In the genomic region with DNA sequence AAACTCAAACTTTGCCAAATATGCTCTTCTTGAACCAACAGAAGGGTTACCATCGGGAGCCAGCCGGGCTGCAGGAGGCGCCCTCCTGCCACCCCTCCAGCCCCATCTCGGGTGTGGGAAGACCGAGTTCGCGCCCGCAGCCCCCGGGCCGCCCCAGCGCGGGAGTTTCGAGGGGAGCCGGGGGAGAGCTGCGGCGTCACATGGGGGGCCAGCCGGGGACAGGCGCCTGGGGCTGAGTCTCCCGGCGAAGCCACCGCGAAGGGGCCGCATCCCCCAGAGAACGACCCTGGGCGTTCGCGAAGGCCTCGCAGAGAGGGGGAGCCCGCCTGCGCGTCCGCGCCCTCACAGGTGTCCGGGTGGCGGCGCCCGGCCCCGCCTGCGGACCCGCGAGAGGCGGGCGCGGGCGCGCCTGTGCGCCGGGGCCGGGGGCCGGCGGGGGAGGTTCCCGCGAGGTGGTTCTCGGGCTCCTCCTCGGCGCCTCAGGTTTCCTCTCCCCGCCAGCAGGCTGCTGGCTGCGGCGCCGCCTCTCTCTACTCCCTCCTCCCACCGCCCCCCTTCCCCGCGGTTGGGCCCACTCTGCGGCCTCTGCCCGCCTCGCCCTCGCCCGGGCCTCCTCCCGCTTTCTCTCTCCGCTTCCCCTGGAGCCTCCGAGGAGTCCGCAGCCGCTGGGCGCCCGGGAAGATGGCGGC, we compare ENCODE assay signal across 1 cellular context.
A peak's percentile ranks its signal among the peaks of the same experiment; 100 is the strongest.
TF ChIP-seq lines count a peak whose summit lies in the region.

A gene with protein sequence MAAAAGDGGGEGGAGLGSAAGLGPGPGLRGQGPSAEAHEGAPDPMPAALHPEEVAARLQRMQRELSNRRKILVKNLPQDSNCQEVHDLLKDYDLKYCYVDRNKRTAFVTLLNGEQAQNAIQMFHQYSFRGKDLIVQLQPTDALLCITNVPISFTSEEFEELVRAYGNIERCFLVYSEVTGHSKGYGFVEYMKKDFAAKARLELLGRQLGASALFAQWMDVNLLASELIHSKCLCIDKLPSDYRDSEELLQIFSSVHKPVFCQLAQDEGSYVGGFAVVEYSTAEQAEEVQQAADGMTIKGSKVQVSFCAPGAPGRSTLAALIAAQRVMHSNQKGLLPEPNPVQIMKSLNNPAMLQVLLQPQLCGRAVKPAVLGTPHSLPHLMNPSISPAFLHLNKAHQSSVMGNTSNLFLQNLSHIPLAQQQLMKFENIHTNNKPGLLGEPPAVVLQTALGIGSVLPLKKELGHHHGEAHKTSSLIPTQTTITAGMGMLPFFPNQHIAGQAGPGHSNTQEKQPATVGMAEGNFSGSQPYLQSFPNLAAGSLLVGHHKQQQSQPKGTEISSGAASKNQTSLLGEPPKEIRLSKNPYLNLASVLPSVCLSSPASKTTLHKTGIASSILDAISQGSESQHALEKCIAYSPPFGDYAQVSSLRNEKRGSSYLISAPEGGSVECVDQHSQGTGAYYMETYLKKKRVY (plus strand): TSS at position 584 of the 689 bp plus-strand sequence. CDS start 98 bp downstream, at position 682.

TF ChIP-seq in K562, 482 proteins besides CTCF, POLR2A, EP300 and RAD21 (continued from another document and continues in another):
- TF ChIP-seq, protein P1, sequence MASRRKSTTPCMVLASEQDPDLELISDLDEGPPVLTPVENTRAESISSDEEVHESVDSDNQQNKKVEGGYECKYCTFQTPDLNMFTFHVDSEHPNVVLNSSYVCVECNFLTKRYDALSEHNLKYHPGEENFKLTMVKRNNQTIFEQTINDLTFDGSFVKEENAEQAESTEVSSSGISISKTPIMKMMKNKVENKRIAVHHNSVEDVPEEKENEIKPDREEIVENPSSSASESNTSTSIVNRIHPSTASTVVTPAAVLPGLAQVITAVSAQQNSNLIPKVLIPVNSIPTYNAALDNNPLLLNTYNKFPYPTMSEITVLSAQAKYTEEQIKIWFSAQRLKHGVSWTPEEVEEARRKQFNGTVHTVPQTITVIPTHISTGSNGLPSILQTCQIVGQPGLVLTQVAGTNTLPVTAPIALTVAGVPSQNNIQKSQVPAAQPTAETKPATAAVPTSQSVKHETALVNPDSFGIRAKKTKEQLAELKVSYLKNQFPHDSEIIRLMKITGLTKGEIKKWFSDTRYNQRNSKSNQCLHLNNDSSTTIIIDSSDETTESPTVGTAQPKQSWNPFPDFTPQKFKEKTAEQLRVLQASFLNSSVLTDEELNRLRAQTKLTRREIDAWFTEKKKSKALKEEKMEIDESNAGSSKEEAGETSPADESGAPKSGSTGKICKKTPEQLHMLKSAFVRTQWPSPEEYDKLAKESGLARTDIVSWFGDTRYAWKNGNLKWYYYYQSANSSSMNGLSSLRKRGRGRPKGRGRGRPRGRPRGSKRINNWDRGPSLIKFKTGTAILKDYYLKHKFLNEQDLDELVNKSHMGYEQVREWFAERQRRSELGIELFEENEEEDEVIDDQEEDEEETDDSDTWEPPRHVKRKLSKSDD (conservative IDR thresholded peaks at IDR 0.05; ENCODE audit: low read length): no peak
- TF ChIP-seq RBM17 (IDR thresholded peaks at IDR 0.05; ENCODE audit: borderline replicate concordance, low read depth, low read length) (no peak), PML (IDR thresholded peaks at IDR 0.05; ENCODE audit: low read length) (no peak), GTF2A2 (tag; IDR thresholded peaks at IDR 0.05) (no peak), TARDBP (IDR thresholded peaks at IDR 0.05) (peak; percentile 67; the same call in 1 of the 2 replicates), RCOR1 (IDR thresholded peaks at IDR 0.05; ENCODE audit: borderline replicate concordance in 1 of 2, low read depth in 2 of 2, low read length in 2 of 2) (0 out of 4 replicates have a peak, but pooled peaks of 1 of the 2 experiments have one; percentile 5), BHLHE40 (IDR thresholded peaks at IDR 0.05; ENCODE audit: low read length) (no peak), ETS2 (tag; IDR thresholded peaks at IDR 0.05; ENCODE audit: borderline replicate concordance, poor library complexity, severe bottlenecking) (no peak), MBD2 (IDR thresholded peaks at IDR 0.05; ENCODE audit: borderline replicate concordance, low read depth) (no peak), RB1 (IDR thresholded peaks at IDR 0.05; ENCODE audit: low read depth) (peak; percentile 78; the same call in 1 of the 2 replicates), SUPT5H (IDR thresholded peaks at IDR 0.05) (no peak), FOSL1 (tag; conservative IDR thresholded peaks at IDR 0.05) (peak; percentile 45; the same call in 1 of the 2 replicates), NFXL1 (CRISPR knock-in tag; IDR thresholded peaks at IDR 0.05) (no peak), BRD4 (IDR thresholded peaks at IDR 0.05) (no peak), HNRNPUL1 (IDR thresholded peaks at IDR 0.05; ENCODE audit: low read length) (no peak), JUND (IDR thresholded peaks at IDR 0.05; ENCODE audit: borderline replicate concordance, low read depth, low read length) (no peak), JUND (tag; IDR thresholded peaks at IDR 0.05; ENCODE audit: borderline replicate concordance, low read depth, low read length) (no peak), ZNF696 (CRISPR knock-in tag; conservative IDR thresholded peaks at IDR 0.05) (no peak), HNRNPL (IDR thresholded peaks at IDR 0.05; ENCODE audit: low read depth, low read length) (no peak), NR1H2 (CRISPR knock-in tag; IDR thresholded peaks at IDR 0.05) (no peak), ZKSCAN3 (CRISPR knock-in tag; IDR thresholded peaks at IDR 0.05) (no peak), NRF1 (conservative IDR thresholded peaks at IDR 0.05 in 1 of 2, IDR thresholded peaks at IDR 0.05 in 1 of 2) (peak in 1 of 2 experiments; percentile 38; a peak in 2 of 4 replicates), ZNF586 (CRISPR knock-in tag; conservative IDR thresholded peaks at IDR 0.05) (no peak; the same call in 1 of the 2 replicates)
- TF ChIP-seq, protein P2, sequence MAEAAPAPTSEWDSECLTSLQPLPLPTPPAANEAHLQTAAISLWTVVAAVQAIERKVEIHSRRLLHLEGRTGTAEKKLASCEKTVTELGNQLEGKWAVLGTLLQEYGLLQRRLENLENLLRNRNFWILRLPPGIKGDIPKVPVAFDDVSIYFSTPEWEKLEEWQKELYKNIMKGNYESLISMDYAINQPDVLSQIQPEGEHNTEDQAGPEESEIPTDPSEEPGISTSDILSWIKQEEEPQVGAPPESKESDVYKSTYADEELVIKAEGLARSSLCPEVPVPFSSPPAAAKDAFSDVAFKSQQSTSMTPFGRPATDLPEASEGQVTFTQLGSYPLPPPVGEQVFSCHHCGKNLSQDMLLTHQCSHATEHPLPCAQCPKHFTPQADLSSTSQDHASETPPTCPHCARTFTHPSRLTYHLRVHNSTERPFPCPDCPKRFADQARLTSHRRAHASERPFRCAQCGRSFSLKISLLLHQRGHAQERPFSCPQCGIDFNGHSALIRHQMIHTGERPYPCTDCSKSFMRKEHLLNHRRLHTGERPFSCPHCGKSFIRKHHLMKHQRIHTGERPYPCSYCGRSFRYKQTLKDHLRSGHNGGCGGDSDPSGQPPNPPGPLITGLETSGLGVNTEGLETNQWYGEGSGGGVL (CRISPR knock-in tag; IDR thresholded peaks at IDR 0.05): no peak
- TF ChIP-seq, protein P3, sequence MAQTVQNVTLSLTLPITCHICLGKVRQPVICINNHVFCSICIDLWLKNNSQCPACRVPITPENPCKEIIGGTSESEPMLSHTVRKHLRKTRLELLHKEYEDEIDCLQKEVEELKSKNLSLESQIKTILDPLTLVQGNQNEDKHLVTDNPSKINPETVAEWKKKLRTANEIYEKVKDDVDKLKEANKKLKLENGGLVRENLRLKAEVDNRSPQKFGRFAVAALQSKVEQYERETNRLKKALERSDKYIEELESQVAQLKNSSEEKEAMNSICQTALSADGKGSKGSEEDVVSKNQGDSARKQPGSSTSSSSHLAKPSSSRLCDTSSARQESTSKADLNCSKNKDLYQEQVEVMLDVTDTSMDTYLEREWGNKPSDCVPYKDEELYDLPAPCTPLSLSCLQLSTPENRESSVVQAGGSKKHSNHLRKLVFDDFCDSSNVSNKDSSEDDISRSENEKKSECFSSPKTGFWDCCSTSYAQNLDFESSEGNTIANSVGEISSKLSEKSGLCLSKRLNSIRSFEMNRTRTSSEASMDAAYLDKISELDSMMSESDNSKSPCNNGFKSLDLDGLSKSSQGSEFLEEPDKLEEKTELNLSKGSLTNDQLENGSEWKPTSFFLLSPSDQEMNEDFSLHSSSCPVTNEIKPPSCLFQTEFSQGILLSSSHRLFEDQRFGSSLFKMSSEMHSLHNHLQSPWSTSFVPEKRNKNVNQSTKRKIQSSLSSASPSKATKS (CRISPR knock-in tag; IDR thresholded peaks at IDR 0.05): no peak
- TF ChIP-seq, protein P4, sequence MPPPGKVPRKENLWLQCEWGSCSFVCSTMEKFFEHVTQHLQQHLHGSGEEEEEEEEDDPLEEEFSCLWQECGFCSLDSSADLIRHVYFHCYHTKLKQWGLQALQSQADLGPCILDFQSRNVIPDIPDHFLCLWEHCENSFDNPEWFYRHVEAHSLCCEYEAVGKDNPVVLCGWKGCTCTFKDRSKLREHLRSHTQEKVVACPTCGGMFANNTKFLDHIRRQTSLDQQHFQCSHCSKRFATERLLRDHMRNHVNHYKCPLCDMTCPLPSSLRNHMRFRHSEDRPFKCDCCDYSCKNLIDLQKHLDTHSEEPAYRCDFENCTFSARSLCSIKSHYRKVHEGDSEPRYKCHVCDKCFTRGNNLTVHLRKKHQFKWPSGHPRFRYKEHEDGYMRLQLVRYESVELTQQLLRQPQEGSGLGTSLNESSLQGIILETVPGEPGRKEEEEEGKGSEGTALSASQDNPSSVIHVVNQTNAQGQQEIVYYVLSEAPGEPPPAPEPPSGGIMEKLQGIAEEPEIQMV (tag; conservative IDR thresholded peaks at IDR 0.05; ENCODE audit: low read depth): no peak
- TF ChIP-seq, protein P5, sequence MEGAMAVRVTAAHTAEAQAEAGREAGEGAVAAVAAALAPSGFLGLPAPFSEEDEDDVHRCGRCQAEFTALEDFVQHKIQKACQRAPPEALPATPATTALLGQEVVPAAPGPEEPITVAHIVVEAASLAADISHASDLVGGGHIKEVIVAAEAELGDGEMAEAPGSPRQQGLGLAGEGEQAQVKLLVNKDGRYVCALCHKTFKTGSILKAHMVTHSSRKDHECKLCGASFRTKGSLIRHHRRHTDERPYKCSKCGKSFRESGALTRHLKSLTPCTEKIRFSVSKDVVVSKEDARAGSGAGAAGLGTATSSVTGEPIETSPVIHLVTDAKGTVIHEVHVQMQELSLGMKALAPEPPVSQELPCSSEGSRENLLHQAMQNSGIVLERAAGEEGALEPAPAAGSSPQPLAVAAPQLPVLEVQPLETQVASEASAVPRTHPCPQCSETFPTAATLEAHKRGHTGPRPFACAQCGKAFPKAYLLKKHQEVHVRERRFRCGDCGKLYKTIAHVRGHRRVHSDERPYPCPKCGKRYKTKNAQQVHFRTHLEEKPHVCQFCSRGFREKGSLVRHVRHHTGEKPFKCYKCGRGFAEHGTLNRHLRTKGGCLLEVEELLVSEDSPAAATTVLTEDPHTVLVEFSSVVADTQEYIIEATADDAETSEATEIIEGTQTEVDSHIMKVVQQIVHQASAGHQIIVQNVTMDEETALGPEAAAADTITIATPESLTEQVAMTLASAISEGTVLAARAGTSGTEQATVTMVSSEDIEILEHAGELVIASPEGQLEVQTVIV (CRISPR knock-in tag; IDR thresholded peaks at IDR 0.05; ENCODE audit: borderline replicate concordance): no peak
- TF ChIP-seq, protein P6, sequence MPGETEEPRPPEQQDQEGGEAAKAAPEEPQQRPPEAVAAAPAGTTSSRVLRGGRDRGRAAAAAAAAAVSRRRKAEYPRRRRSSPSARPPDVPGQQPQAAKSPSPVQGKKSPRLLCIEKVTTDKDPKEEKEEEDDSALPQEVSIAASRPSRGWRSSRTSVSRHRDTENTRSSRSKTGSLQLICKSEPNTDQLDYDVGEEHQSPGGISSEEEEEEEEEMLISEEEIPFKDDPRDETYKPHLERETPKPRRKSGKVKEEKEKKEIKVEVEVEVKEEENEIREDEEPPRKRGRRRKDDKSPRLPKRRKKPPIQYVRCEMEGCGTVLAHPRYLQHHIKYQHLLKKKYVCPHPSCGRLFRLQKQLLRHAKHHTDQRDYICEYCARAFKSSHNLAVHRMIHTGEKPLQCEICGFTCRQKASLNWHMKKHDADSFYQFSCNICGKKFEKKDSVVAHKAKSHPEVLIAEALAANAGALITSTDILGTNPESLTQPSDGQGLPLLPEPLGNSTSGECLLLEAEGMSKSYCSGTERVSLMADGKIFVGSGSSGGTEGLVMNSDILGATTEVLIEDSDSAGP (CRISPR knock-in tag; IDR thresholded peaks at IDR 0.05): no peak
- TF ChIP-seq, protein P7, sequence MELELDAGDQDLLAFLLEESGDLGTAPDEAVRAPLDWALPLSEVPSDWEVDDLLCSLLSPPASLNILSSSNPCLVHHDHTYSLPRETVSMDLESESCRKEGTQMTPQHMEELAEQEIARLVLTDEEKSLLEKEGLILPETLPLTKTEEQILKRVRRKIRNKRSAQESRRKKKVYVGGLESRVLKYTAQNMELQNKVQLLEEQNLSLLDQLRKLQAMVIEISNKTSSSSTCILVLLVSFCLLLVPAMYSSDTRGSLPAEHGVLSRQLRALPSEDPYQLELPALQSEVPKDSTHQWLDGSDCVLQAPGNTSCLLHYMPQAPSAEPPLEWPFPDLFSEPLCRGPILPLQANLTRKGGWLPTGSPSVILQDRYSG (tag; conservative IDR thresholded peaks at IDR 0.05; ENCODE audit: low read depth): no peak
- TF ChIP-seq, protein P8, sequence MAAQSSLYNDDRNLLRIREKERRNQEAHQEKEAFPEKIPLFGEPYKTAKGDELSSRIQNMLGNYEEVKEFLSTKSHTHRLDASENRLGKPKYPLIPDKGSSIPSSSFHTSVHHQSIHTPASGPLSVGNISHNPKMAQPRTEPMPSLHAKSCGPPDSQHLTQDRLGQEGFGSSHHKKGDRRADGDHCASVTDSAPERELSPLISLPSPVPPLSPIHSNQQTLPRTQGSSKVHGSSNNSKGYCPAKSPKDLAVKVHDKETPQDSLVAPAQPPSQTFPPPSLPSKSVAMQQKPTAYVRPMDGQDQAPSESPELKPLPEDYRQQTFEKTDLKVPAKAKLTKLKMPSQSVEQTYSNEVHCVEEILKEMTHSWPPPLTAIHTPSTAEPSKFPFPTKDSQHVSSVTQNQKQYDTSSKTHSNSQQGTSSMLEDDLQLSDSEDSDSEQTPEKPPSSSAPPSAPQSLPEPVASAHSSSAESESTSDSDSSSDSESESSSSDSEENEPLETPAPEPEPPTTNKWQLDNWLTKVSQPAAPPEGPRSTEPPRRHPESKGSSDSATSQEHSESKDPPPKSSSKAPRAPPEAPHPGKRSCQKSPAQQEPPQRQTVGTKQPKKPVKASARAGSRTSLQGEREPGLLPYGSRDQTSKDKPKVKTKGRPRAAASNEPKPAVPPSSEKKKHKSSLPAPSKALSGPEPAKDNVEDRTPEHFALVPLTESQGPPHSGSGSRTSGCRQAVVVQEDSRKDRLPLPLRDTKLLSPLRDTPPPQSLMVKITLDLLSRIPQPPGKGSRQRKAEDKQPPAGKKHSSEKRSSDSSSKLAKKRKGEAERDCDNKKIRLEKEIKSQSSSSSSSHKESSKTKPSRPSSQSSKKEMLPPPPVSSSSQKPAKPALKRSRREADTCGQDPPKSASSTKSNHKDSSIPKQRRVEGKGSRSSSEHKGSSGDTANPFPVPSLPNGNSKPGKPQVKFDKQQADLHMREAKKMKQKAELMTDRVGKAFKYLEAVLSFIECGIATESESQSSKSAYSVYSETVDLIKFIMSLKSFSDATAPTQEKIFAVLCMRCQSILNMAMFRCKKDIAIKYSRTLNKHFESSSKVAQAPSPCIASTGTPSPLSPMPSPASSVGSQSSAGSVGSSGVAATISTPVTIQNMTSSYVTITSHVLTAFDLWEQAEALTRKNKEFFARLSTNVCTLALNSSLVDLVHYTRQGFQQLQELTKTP (IDR thresholded peaks at IDR 0.05; ENCODE audit: low read depth in 1 of 2, partially characterized antibody in 2 of 2): no peak
- TF ChIP-seq, protein P9, sequence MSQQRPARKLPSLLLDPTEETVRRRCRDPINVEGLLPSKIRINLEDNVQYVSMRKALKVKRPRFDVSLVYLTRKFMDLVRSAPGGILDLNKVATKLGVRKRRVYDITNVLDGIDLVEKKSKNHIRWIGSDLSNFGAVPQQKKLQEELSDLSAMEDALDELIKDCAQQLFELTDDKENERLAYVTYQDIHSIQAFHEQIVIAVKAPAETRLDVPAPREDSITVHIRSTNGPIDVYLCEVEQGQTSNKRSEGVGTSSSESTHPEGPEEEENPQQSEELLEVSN (IDR thresholded peaks at IDR 0.05; ENCODE audit: borderline replicate concordance in 1 of 2, extremely low read depth in 1 of 2, insufficient read depth in 1 of 2, insufficient read length in 1 of 2, low read depth in 1 of 2, low read length in 1 of 2, poor library complexity in 1 of 2, severe bottlenecking in 1 of 2): peak; percentile 52 to 84
